In genomic region chr21:41156128-41156527, GRCh38 we compare ENCODE assay signal across 32 cellular contexts.
"Had no signal": no experiment of that assay in that cellular context is flagged by ENCODE, and none has a peak within 500 bp of the region (broad histone marks: within the 10 kb centered on the region; RNA-seq: fewer than 3 reads in every experiment).

No MANE protein-coding gene starts in this region.

- H3K4me1 Mint-ChIP-seq: activated CD4-positive, alpha-beta T cell treated with anti-CD3 and anti-CD28 coated beads for 36 hours; activated CD4-positive, alpha-beta T cell treated with anti-CD3 and anti-CD28 coated beads, Interleukin-2, amount 10 ng/mL, durations not matched to agents 7 days and 5 days; brain had no signal

- H3K4me3 ChIP-seq: Peyer's patch, SJSA1 had no signal

- ATAC-seq: activated CD4-positive, alpha-beta T cell treated with anti-CD3 and anti-CD28 coated beads for 36 hours; activated naive CD4-positive, alpha-beta T cell treated with anti-CD3 and anti-CD28 coated beads, Interleukin-2, amount 50 U/mL, for 72 hours; activated T-cell treated with anti-CD3 and anti-CD28 coated beads, Interleukin-2, amount 50 U/mL, for 4 hours; PC-3 had no signal

- H3K27me3 Mint-ChIP-seq: activated CD4-positive, alpha-beta T cell treated with anti-CD3 and anti-CD28 coated beads, Interleukin-2, amount 10 ng/mL, durations not matched to agents 7 days and 5 days had no signal

- H3K27ac Mint-ChIP-seq: activated CD4-positive, alpha-beta memory T cell treated with anti-CD3 and anti-CD28 coated beads for 36 hours; activated CD4-positive, alpha-beta T cell treated with anti-CD3 and anti-CD28 coated beads for 36 hours; activated CD4-positive, alpha-beta T cell treated with anti-CD3 and anti-CD28 coated beads, Interleukin-2, amount 10 ng/mL, durations not matched to agents 7 days and 5 days; activated naive CD4-positive, alpha-beta T cell treated with anti-CD3 and anti-CD28 coated beads for 36 hours; activated naive CD4-positive, alpha-beta T cell treated with anti-CD3 and anti-CD28 coated beads, Interleukin-2, amount 50 U/mL, for 72 hours; activated T-helper 1 cell treated with anti-CD3 and anti-CD28 coated beads, Interleukin-12 subunit alpha, Interleukin-12 subunit beta, Interleukin-2, Interleukin-4 antibody, amounts not matched to agents 30 ng/mL and 10 ng/mL and 1 ng/mL, durations not matched to agents 14 hours and 24 hours and 36 hours; brain; T-helper 1 cell treated with Interleukin-12 subunit alpha and Interleukin-12 subunit beta and Interleukin-4 antibody, amounts not matched to agents 30 μg/mL and 1 μg/mL, for 36 hours; T-helper 2 cell treated with Interferon-gamma antibody and Interleukin-4, amounts not matched to agents 5 μg/mL and 100 μg/mL, for 36 hours had no signal

- H3K27me3 ChIP-seq: Peyer's patch, SJSA1 had no signal

- H3K36me3 ChIP-seq: Peyer's patch, SJSA1 had no signal

- FAIRE-seq: TTC549 had no signal

- H3K9me3 Mint-ChIP-seq: activated T-cell treated with anti-CD3 and anti-CD28 coated beads, Interleukin-2, amount 50 U/mL, for 4 hours had no signal

- DNase-seq: activated CD4-positive, alpha-beta memory T cell treated with anti-CD3 and anti-CD28 coated beads for 36 hours; activated CD4-positive, alpha-beta T cell treated with anti-CD3 and anti-CD28 coated beads for 36 hours; activated CD4-positive, alpha-beta T cell treated with anti-CD3 and anti-CD28 coated beads, Interleukin-2, amount 10 ng/mL, durations not matched to agents 7 days and 5 days; activated CD8-positive, alpha-beta memory T cell treated with anti-CD3 and anti-CD28 coated beads, Interleukin-2, amount 50 U/mL, for 4 hours; activated gamma-delta T cell treated with Interleukin-2 at 50 U/mL for 16 hours; activated naive CD4-positive, alpha-beta T cell treated with anti-CD3 and anti-CD28 coated beads for 36 hours; activated T-cell treated with anti-CD3 and anti-CD28 coated beads for 4 hours; activated T-cell treated with anti-CD3 and anti-CD28 coated beads, Interleukin-2, amount 50 U/mL, for 4 hours; anterior cingulate cortex; Kasumi-1; KG1; MM.1S; MV-4-11; NCI-H1092; NCI-H1436 treated with DMSO at 0.1 percent for 48 hours; NCI-H1694 treated with DMSO at 0.1 percent for 48 hours; NCI-H2029; NCI-H510A; NCI-H526 treated with DMSO at 0.1 percent for 48 hours; NK-92 treated with Interleukin-12 subunit alpha and Interleukin-12 subunit beta, amount 100 ng/mL, for 24 hours; PC-3; RPMI8226; SHP77 treated with DMSO at 0.1 percent for 48 hours; SK-N-SH had no signal

- H3K4me1 ChIP-seq: Peyer's patch, SJSA1 had no signal

- H3K27ac ChIP-seq: Peyer's patch, SJSA1 had no signal

- H3K9me3 ChIP-seq: Peyer's patch, SJSA1, SK-N-SH had no signal

- H3K36me3 Mint-ChIP-seq: activated CD4-positive, alpha-beta memory T cell treated with anti-CD3 and anti-CD28 coated beads for 36 hours; brain had no signal

- H3K9ac ChIP-seq: SK-N-SH had no signal

- H3K4me3 Mint-ChIP-seq: activated CD4-positive, alpha-beta memory T cell treated with anti-CD3 and anti-CD28 coated beads for 36 hours; activated CD4-positive, alpha-beta T cell treated with anti-CD3 and anti-CD28 coated beads for 36 hours; activated CD4-positive, alpha-beta T cell treated with anti-CD3 and anti-CD28 coated beads, Interleukin-2, amount 10 ng/mL, durations not matched to agents 7 days and 5 days; activated naive CD4-positive, alpha-beta T cell treated with anti-CD3 and anti-CD28 coated beads for 36 hours; activated T-cell treated with anti-CD3 and anti-CD28 coated beads, Interleukin-2, amount 50 U/mL, for 4 hours; activated T-helper 1 cell treated with anti-CD3 and anti-CD28 coated beads, Interleukin-12 subunit alpha, Interleukin-12 subunit beta, Interleukin-2, Interleukin-4 antibody, amounts not matched to agents 30 ng/mL and 10 ng/mL and 1 ng/mL, durations not matched to agents 14 hours and 24 hours and 36 hours; brain; T-helper 1 cell treated with Interleukin-12 subunit alpha and Interleukin-12 subunit beta and Interleukin-4 antibody, amounts not matched to agents 30 μg/mL and 1 μg/mL, for 36 hours; T-helper 2 cell treated with Interferon-gamma antibody and Interleukin-4, amounts not matched to agents 5 μg/mL and 100 μg/mL, for 36 hours had no signal
